Comparison of ENCODE assay signal across 8 cellular contexts in genomic region chr2:189762551-189763298, GRCh38. TPM values are rescaled to one million over a fixed set of nuclear protein-coding genes. Genes with fewer than 3 reads are reported as not detected.
DNase-seq lines count a peak whose midpoint lies in the region; ATAC-seq, FAIRE-seq and TF ChIP-seq lines count a peak whose summit lies in the region.

Gene OSGEPL1 (minus strand): TSS chr2:189762792. CDS start chr2:189761640, 1,152 bp downstream.

- FAIRE-seq in small intestine (lab: Jason Lieb, UNC): no peak

- H4K20me1 ChIP-seq in mammary epithelial cell (ENCODE audit: insufficient read depth, low read length): no peaks in the 10 kb centered on the region

- dilution Hi-C loops in mammary epithelial cell (cut with HindIII; ENCODE audit: low sequenced_read_pairs): no loop called here

- POLR2A ChIA-PET in AG04449 (lab: Yijun Ruan, JAX): interaction anchor here (0.6 to 1.1 kb wide), 5 partner anchors 10 to 102 kb away, joined by 3 to 6 read pairs (median 3); partner anchors contain the start of genes ASNSD1, ORMDL1 and PMS1

- H3K27me3 ChIP-seq in WERI-Rb-1 (ENCODE audit: insufficient read depth, low read depth, severe bottlenecking) (no peaks in the 10 kb centered on the region), mammary epithelial cell (ENCODE audit: insufficient read depth, low read length) (no peaks in the 10 kb centered on the region), small intestine (ENCODE audit: control insufficient read depth in 2 of 2, insufficient read depth in 2 of 2, low read length in 2 of 2) (no peaks in the 10 kb centered on the region)

- H3K4me3 ChIP-seq in AG04449 (ENCODE audit: low read depth, low read length) (peak within 1 kb of the TSS; percentile 93), WERI-Rb-1 (ENCODE audit: low read depth, low read length) (peak within 1 kb of the TSS; percentile 89), mammary epithelial cell (replicated peaks in 1 of 3; ENCODE audit: insufficient read depth in 1 of 3, low read depth in 2 of 3, low read length in 3 of 3) (peak within 1 kb of the TSS; percentile 66 to 96 (median 92)), small intestine (ENCODE audit: low read depth in 1 of 2, low read length in 2 of 2) (peak within 1 kb of the TSS; percentile 55 to 60)

- no peak for DNase-seq in AG04449 (ENCODE audit: low read depth, low spot score)
- DNase-seq in NCI-H2171 treated with DMSO at 0.1 percent for 48 hours (lab: John Stamatoyannopoulos, UW): peak; percentile 98
- DNase-seq in WERI-Rb-1: peak; percentile 96
- DNase-seq in mammary epithelial cell: peak; percentile 94
- peak; percentile 81 for DNase-seq in iPS-NIHi11 (ENCODE audit: low spot score)
- DNase-seq in small intestine: peak; percentile 96

- H3K27ac ChIP-seq in WERI-Rb-1: peak within 1 kb of the TSS; percentile 98
- H3K27ac ChIP-seq in mammary epithelial cell (ENCODE audit: insufficient read depth, low read depth, low read length): peak within 1 kb of the TSS; percentile 70
- H3K27ac ChIP-seq in small intestine (ENCODE audit: low read depth in 1 of 2, low read length in 1 of 2): peak within 1 kb of the TSS; percentile 80 to 98

- peaks cover 5% of the 10 kb centered on the region for H3K79me2 ChIP-seq in mammary epithelial cell (ENCODE audit: insufficient read depth, low read length)

- in situ Hi-C loops in mammary epithelial cell (cut with MboI; ENCODE audit: low sequenced_read_pairs in 2 of 2): no loop called here

- 1% methylated on average over 25 of the region's 33 CpGs for WGBS in mammary epithelial cell (ENCODE audit: low coverage, missing lambda C conversion rate)
- WGBS in small intestine, 3 donors: 0 to 1% (median 0%) methylated on average over 33 of the region's 33 CpGs

- ATAC-seq in GM18868 (IDR thresholded peaks at IDR 0.05; ENCODE audit: unreplicated experiment) (peak; percentile 96), HG03108 (IDR thresholded peaks at IDR 0.05; ENCODE audit: unreplicated experiment) (peak; percentile 94)

- BruUV-seq in mammary epithelial cell (replicated peaks; lab: Mats Ljungman, UMichigan): TSS peak; percentile 52

- H3K36me3 ChIP-seq in WERI-Rb-1 (peaks cover 12% of the 10 kb centered on the region), mammary epithelial cell (ENCODE audit: insufficient read depth, low read length) (no peaks in the 10 kb centered on the region), small intestine (ENCODE audit: control insufficient read depth in 2 of 2, insufficient read depth in 2 of 2, low read length in 2 of 2) (no peaks in the 10 kb centered on the region)

- H3K4me2 ChIP-seq in mammary epithelial cell (ENCODE audit: insufficient read depth, low read depth, low read length): peak within 1 kb of the TSS; percentile 92

- TF ChIP-seq CTCF in AG04449 (IDR thresholded peaks at IDR 0.05; ENCODE audit: insufficient read depth, low read length, missing control alignments) (peak; percentile 72), WERI-Rb-1 (IDR thresholded peaks at IDR 0.05; ENCODE audit: low read depth, low read length) (peak; percentile 64), mammary epithelial cell (conservative IDR thresholded peaks at IDR 0.05 in 1 of 2, IDR thresholded peaks at IDR 0.05 in 1 of 2; ENCODE audit: extremely low read depth in 1 of 2, insufficient read depth in 1 of 2, low read depth in 1 of 2, low read length in 2 of 2) (peak; percentile 26 to 65)

- peak within 1 kb of the TSS; percentile 97 for H2AFZ ChIP-seq in mammary epithelial cell (ENCODE audit: low read depth, low read length)

- CTCF ChIA-PET in AG04449 (lab: Yijun Ruan, JAX) (interaction anchor here (0.6 to 8.4 kb wide), 29 partner anchors 9 to 1235 kb away, joined by 3 to 99 read pairs (median 4); partner anchors contain the start of genes ASNSD1, HIBCH, ORMDL1 and PMS1), mammary epithelial cell (lab: Charles Lee; ENCODE audit: low non-redundant PET) (interaction anchor here (0.6 to 0.9 kb wide), 4 partner anchors 36 to 1455 kb away, joined by 3 to 8 read pairs (median 3); no protein-coding TSS in a partner anchor)

- H3K9me3 ChIP-seq in WERI-Rb-1 (ENCODE audit: severe bottlenecking) (no peaks in the 10 kb centered on the region), mammary epithelial cell (replicated peaks; ENCODE audit: insufficient read depth, low read length) (no peaks in the 10 kb centered on the region), small intestine (ENCODE audit: control insufficient read depth, low read depth) (no peaks in the 10 kb centered on the region)

- intact Hi-C loops in mammary epithelial cell (cut with micrococcal nuclease): loop anchor here (1.0 kb wide), 2 partner anchors 22 to 101 kb away; partner anchors contain the start of genes ASNSD1, ORMDL1 and PMS1

- peak within 1 kb of the TSS; percentile 85 for H3K9ac ChIP-seq in mammary epithelial cell (ENCODE audit: insufficient read depth, low read length)

- H3K4me1 ChIP-seq in mammary epithelial cell (ENCODE audit: insufficient read depth, low read length): peaks cover 6% of the 10 kb centered on the region
- no peaks in the 10 kb centered on the region for H3K4me1 ChIP-seq in small intestine (ENCODE audit: control insufficient read depth in 2 of 2, insufficient read depth in 1 of 2, low read depth in 1 of 2, low read length in 1 of 2)

RNA-seq across cellular contexts. Expression of gene OSGEPL1, which starts in this region (rescaled TPM):
- 1 to 10 TPM; 4.6 to 8.8 TPM for total RNA-seq in mammary epithelial cell
- 5.0 TPM for polyA plus RNA-seq in mammary epithelial cell
- not detected for polyA minus RNA-seq in mammary epithelial cell
- 1 to 10 TPM in 2 of 3 donors, under 1 TPM in 1; 0.67 to 4.0 (median 2.2) TPM for polyA plus RNA-seq in small intestine
